In the genomic region with DNA sequence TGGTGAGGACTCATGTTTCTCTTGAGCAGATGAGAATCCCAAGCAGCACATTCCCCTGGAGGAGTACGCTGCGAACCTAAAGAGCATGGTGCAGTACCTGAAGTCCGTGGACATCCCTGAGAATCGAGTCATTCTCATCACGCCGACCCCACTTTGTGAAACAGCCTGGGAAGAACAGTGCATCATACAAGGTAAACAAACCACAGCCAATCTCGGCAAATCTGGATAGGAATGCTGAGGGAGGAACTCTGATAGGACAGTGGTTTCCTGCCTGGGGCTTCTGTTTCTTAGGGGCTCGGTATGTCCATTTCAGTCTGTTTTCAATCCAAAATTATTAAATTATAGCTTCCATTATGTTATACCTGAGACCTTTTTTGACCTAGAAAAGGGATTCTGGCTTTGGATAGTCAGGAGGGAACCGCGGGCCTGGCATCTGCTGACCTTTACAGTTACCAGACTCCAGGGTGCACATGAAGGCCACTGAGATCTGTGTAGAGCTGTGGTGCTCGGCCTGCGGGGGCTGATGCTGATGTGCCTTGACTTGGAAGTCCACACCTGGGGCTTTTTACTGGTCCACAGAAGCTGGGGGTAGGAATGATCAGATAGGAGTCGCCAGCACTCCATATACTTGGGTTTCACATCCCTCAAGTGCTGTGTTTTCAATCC, we compare ENCODE assay signal across 19 cellular contexts. TPM values are rescaled to one million over a fixed set of nuclear protein-coding genes. Genes with fewer than 3 reads are reported as not detected.
DNase-seq lines count a peak whose midpoint lies in the region; ATAC-seq, FAIRE-seq and TF ChIP-seq lines count a peak whose summit lies in the region.
"Had no signal": no experiment of that assay in that cellular context is flagged by ENCODE, and none has a peak within 500 bp of the region (broad histone marks: within the 10 kb centered on the region; RNA-seq: fewer than 3 reads in every experiment).

No MANE protein-coding gene starts in this region.

- H3K27me3 ChIP-seq in CD4-positive, alpha-beta T cell (ENCODE audit: control insufficient read depth, insufficient read depth, low read length): no peaks in the 10 kb centered on the region
- H3K27me3 ChIP-seq in K562 (ENCODE audit: control insufficient read depth in 2 of 2, insufficient read depth in 2 of 2, low read length in 2 of 2) (no peaks in the 10 kb centered on the region), mesenchymal stem cell (ENCODE audit: control insufficient read depth in 1 of 2, insufficient read depth in 1 of 2, low read length in 2 of 2) (no peaks in the 10 kb centered on the region), thyroid gland (no peaks in the 10 kb centered on the region), upper lobe of left lung (no peaks in the 10 kb centered on the region)
- H3K27me3 ChIP-seq: ascending aorta, pancreas had no signal

- in situ Hi-C loops in K562 (cut with MboI): no loop called here

- TF ChIP-seq CTCF in CD4-positive, alpha-beta T cell (IDR thresholded peaks at IDR 0.05): no peak
- TF ChIP-seq CTCF in K562 (IDR thresholded peaks at IDR 0.05 in 2 of 3, conservative IDR thresholded peaks at IDR 0.05 in 1 of 3; ENCODE audit: insufficient read depth in 2 of 3, low read depth in 1 of 3, low read length in 3 of 3) (no peak), thyroid gland (IDR thresholded peaks at IDR 0.05) (no peak), upper lobe of left lung (IDR thresholded peaks at IDR 0.05) (no peak)

- H4K8ac ChIP-seq in mesenchymal stem cell (ENCODE audit: low read length): peak overlapping the region; percentile 7

- H2AK5ac ChIP-seq in mesenchymal stem cell (ENCODE audit: low read length, severe bottlenecking): no peak overlapping the region

- WGBS in K562 (ENCODE audit: insufficient coverage, low coverage, missing lambda C conversion rate): 80% methylated on average over 13 of the region's 13 CpGs
- 80% methylated on average over 9 of the region's 13 CpGs for WGBS in mesenchymal stem cell
- 73 to 87% methylated on average over 13 of the region's 13 CpGs for WGBS in thyroid gland, 2 donors
- 64 to 82% methylated on average over 9 to 13 of the region's 13 CpGs for WGBS in upper lobe of left lung, 2 donors

- H3K9me3 Mint-ChIP-seq in CD4-positive, alpha-beta T cell: no peaks in the 10 kb centered on the region
- no peaks in the 10 kb centered on the region for H3K9me3 Mint-ChIP-seq in T-cell
- H3K9me3 Mint-ChIP-seq: T-helper 2 cell treated with Interferon-gamma antibody and Interleukin-4, amounts not matched to agents 5 μg/mL and 100 μg/mL, for 36 hours had no signal

- H3K27me3 Mint-ChIP-seq in CD4-positive, alpha-beta T cell: no peaks in the 10 kb centered on the region
- H3K27me3 Mint-ChIP-seq in T-cell: no peaks in the 10 kb centered on the region

- H3K36me3 Mint-ChIP-seq in CD4-positive, alpha-beta T cell (ENCODE audit: low read depth): peaks cover 93% of the 10 kb centered on the region
- peaks cover 52% of the 10 kb centered on the region for H3K36me3 Mint-ChIP-seq in T-cell

- peak overlapping the region; percentile 36 for H2BK15ac ChIP-seq in mesenchymal stem cell (ENCODE audit: low read depth, poor library complexity, severe bottlenecking)

- H3K4me2 ChIP-seq in K562 (ENCODE audit: insufficient read depth, low read length) (no peak overlapping the region), mesenchymal stem cell (ENCODE audit: low read length, poor library complexity, severe bottlenecking) (no peak overlapping the region)

- H2BK12ac ChIP-seq in mesenchymal stem cell (ENCODE audit: low read length in 2 of 2): no peak overlapping the region

- TF ChIP-seq POLR2A in K562 (conservative IDR thresholded peaks at IDR 0.05): no peak
- no peak for TF ChIP-seq POLR2A in thyroid gland (IDR thresholded peaks at IDR 0.05)
- no peak for TF ChIP-seq POLR2A in upper lobe of left lung (IDR thresholded peaks at IDR 0.05)

- no peaks in the 10 kb centered on the region for H3K9me1 ChIP-seq in K562 (ENCODE audit: control insufficient read depth, insufficient read depth, low read length)

- H3K18ac ChIP-seq in mesenchymal stem cell (ENCODE audit: low read depth in 1 of 2, low read length in 2 of 2): peak overlapping the region in 1 of 2 experiments; percentile 28

- no peak for DNase-seq in CD4-positive, alpha-beta T cell
- DNase-seq in M059J (ENCODE audit: low read depth) (peak; percentile 52), K562 (ENCODE audit: extremely low read depth in 1 of 4, low spot score in 3 of 4) (no peak), mesenchymal stem cell (peak; percentile 64), thyroid gland (no peak), T-cell (no peak), upper lobe of left lung (no peak)
- DNase-seq: activated CD4-positive, alpha-beta T cell treated with anti-CD3 and anti-CD28 coated beads, Interleukin-2, amount 50 U/mL, for 1 hour; DMS 273 treated with DMSO at 0.1 percent for 48 hours; midbrain; NCI-H146; NCI-H446 treated with DMSO at 0.1 percent for 48 hours; pancreas had no signal

- H3K36me3 ChIP-seq in K562 (ENCODE audit: control insufficient read depth, insufficient read depth, low read length): peaks cover 20% of the 10 kb centered on the region; the same call in 2 of the 3 replicates
- H3K36me3 ChIP-seq in mesenchymal stem cell (ENCODE audit: control insufficient read depth in 1 of 2, insufficient read depth in 2 of 2, low read depth in 1 of 2, low read length in 2 of 2): peaks cover 36 to 90% of the 10 kb centered on the region in 2 experiments
- H3K36me3 ChIP-seq in thyroid gland: peaks cover 56 to 61% of the 10 kb centered on the region in 2 donors
- peaks cover 41 to 83% (median 58%) of the 10 kb centered on the region in 4 donors for H3K36me3 ChIP-seq in upper lobe of left lung

- POLR2A ChIA-PET in CD4-positive, alpha-beta T cell (lab: Charles Lee): no interaction called here
- POLR2A ChIA-PET in K562 (lab: Yijun Ruan, JAX): interaction anchor here (0.6 to 3.9 kb wide), 3 partner anchors 11 to 36 kb away, joined by 3 to 13 read pairs (median 10); no protein-coding TSS in a partner anchor
- POLR2A ChIA-PET in T-cell (lab: Charles Lee): interaction anchor here (0.6 to 0.7 kb wide), 3 partner anchors 12 to 163 kb away, joined by 3 to 7 read pairs (median 3); no protein-coding TSS in a partner anchor

- no peak overlapping the region for H3K4ac ChIP-seq in mesenchymal stem cell (ENCODE audit: low read depth in 1 of 2, low read length in 2 of 2)

- no peaks in the 10 kb centered on the region for H3K9me3 ChIP-seq in CD4-positive, alpha-beta T cell (ENCODE audit: control insufficient read depth, low read length)
- H3K9me3 ChIP-seq in K562 (replicated peaks; ENCODE audit: control insufficient read depth, insufficient read depth, low read depth, low read length) (no peaks in the 10 kb centered on the region), mesenchymal stem cell (ENCODE audit: control insufficient read depth, low read length) (no peaks in the 10 kb centered on the region), thyroid gland (no peaks in the 10 kb centered on the region), upper lobe of left lung (no peaks in the 10 kb centered on the region)
- H3K9me3 ChIP-seq: ascending aorta, pancreas had no signal

- no TSS peak for BruUV-seq in K562 (replicated peaks; lab: Mats Ljungman, UMichigan)

- no peak overlapping the region for H3K14ac ChIP-seq in mesenchymal stem cell (ENCODE audit: low read length in 2 of 2)

- no peak overlapping the region for H3K23ac ChIP-seq in mesenchymal stem cell (ENCODE audit: low read length in 2 of 2)

- no peak overlapping the region for H3K27ac ChIP-seq in CD4-positive, alpha-beta T cell (ENCODE audit: low read depth, low read length)
- H3K27ac ChIP-seq in K562 (ENCODE audit: extremely low read depth, low read depth, low read length) (no peak overlapping the region), mesenchymal stem cell (ENCODE audit: low read length, poor library complexity, severe bottlenecking) (no peak overlapping the region), thyroid gland (no peak overlapping the region), upper lobe of left lung (no peak overlapping the region)
- H3K27ac ChIP-seq: ascending aorta, pancreas, skin epidermis had no signal

- H3K4me3 ChIP-seq in K562 (no peak overlapping the region), mesenchymal stem cell (ENCODE audit: insufficient read depth in 1 of 2, low read depth in 1 of 2, low read length in 2 of 2) (no peak overlapping the region), thyroid gland (replicated peaks in 1 of 3) (no peak overlapping the region), upper lobe of left lung (no peak overlapping the region)
- H3K4me3 ChIP-seq: ascending aorta, pancreas, skin epidermis had no signal

- TF ChIP-seq EP300 in K562 (IDR thresholded peaks at IDR 0.05; ENCODE audit: low read length) (no peak), upper lobe of left lung (IDR thresholded peaks at IDR 0.05) (no peak)

- H3K9ac ChIP-seq in K562 (ENCODE audit: insufficient read depth in 1 of 2, low read depth in 2 of 2, low read length in 2 of 2) (no peak overlapping the region), mesenchymal stem cell (ENCODE audit: low read length) (no peak overlapping the region)

- no peak for ATAC-seq in CD4-positive, alpha-beta T cell (ENCODE audit: poor library complexity)
- no peak for ATAC-seq in K562
- ATAC-seq in T-cell (replicated peaks in 1 of 4): no peak
- no peak for ATAC-seq in upper lobe of left lung (ENCODE audit: low FRiP score in 2 of 2)
- no peak for ATAC-seq in GM21423 (IDR thresholded peaks at IDR 0.05; ENCODE audit: unreplicated experiment)
- ATAC-seq: HCT116, Panc1, pancreas had no signal

- no peak for FAIRE-seq in K562 (lab: Jason Lieb, UNC)
- FAIRE-seq: pancreas had no signal

- no peaks in the 10 kb centered on the region for H4K20me1 ChIP-seq in K562 (replicated peaks; ENCODE audit: control insufficient read depth, insufficient read depth, low read length)

- H3K4me3 Mint-ChIP-seq in CD4-positive, alpha-beta T cell: no peak overlapping the region
- no peak overlapping the region for H3K4me3 Mint-ChIP-seq in T-cell
- H3K4me3 Mint-ChIP-seq: T-helper 2 cell treated with Interferon-gamma antibody and Interleukin-4, amounts not matched to agents 5 μg/mL and 100 μg/mL, for 36 hours had no signal

- H3K27ac Mint-ChIP-seq in CD4-positive, alpha-beta T cell: peak overlapping the region; percentile 36
- peak overlapping the region in 1 of 2 donors; percentile 52 for H3K27ac Mint-ChIP-seq in T-cell
- H3K27ac Mint-ChIP-seq: T-helper 2 cell treated with Interferon-gamma antibody and Interleukin-4, amounts not matched to agents 5 μg/mL and 100 μg/mL, for 36 hours had no signal

- no peaks in the 10 kb centered on the region for H3K79me2 ChIP-seq in K562 (ENCODE audit: control insufficient read depth, insufficient read depth, low read length)

- CTCF ChIA-PET in CD4-positive, alpha-beta T cell (lab: Charles Lee): no interaction called here
- CTCF ChIA-PET in K562 (lab: Yijun Ruan, JAX; ENCODE audit: low intra/inter-chr PET ratio): no interaction called here
- CTCF ChIA-PET in T-cell (lab: Charles Lee): no interaction called here

- H3K79me1 ChIP-seq in mesenchymal stem cell (replicated peaks; ENCODE audit: low read length, poor library complexity, severe bottlenecking): peaks cover 4% of the 10 kb centered on the region

- H3K4me1 Mint-ChIP-seq in CD4-positive, alpha-beta T cell (ENCODE audit: low read depth): peaks cover 44% of the 10 kb centered on the region
- peaks cover 29 to 38% (median 38%) of the 10 kb centered on the region in 3 donors for H3K4me1 Mint-ChIP-seq in T-cell

- H2AFZ ChIP-seq in K562 (ENCODE audit: low read depth, low read length) (no peak overlapping the region), mesenchymal stem cell (ENCODE audit: low read depth, low read length) (no peak overlapping the region)

- H3K4me1 ChIP-seq in K562 (replicated peaks in 1 of 2; ENCODE audit: control insufficient read depth in 2 of 2, insufficient read depth in 2 of 2, low read length in 2 of 2) (no peaks in the 10 kb centered on the region), mesenchymal stem cell (ENCODE audit: control insufficient read depth, insufficient read depth, low read depth, low read length) (peaks cover 2% of the 10 kb centered on the region), thyroid gland (peaks cover 0 to 1% of the 10 kb centered on the region in 2 donors), upper lobe of left lung (peaks cover 0 to 8% (median 3%) of the 10 kb centered on the region in 4 donors)
- H3K4me1 ChIP-seq: pancreas had no signal

- TF ChIP-seq RAD21 in K562 (CRISPR knock-in tag; conservative IDR thresholded peaks at IDR 0.05 in 1 of 2, IDR thresholded peaks at IDR 0.05 in 1 of 2): no peak

- intact Hi-C loops in CD4-positive, alpha-beta T cell (cut with DNase I, micrococcal nuclease): no loop called here
- intact Hi-C loops in K562 (cut with micrococcal nuclease) (loop anchor here (10.0 kb wide), 1 partner anchor 293 kb away; no protein-coding TSS in a partner anchor), thyroid gland (cut with DNase I) (no loop called here)

- no peak overlapping the region for H4K91ac ChIP-seq in mesenchymal stem cell (ENCODE audit: low read length)

- no peak overlapping the region for H2BK5ac ChIP-seq in mesenchymal stem cell (ENCODE audit: low read depth, low read length, poor library complexity, severe bottlenecking)

- H2BK120ac ChIP-seq in mesenchymal stem cell (ENCODE audit: low read depth, low read length): no peak overlapping the region

RNA-seq across cellular contexts. Expression of gene IAH1, which starts 7.0 kb away (rescaled TPM):
- 10 to 100 TPM; 54.8 to 57.3 TPM for total RNA-seq in CD4-positive, alpha-beta T cell
- total RNA-seq in M059J (2014; rRNA removed; shearing (Covaris generic)): 46.9 and 62.4 TPM in 2 replicates
- 0.39 TPM in 1 of 2 replicates, not detected in the other for total RNA-seq in K562 (2011; cell fraction: chromatin; rRNA removed; ENCODE audit: low replicate concordance)
- not detected in 2 replicates for total RNA-seq in K562 (2011; cell fraction: nucleolus; rRNA removed)
- total RNA-seq in K562 (2011; cell fraction: nucleoplasm; rRNA removed): not detected in 2 replicates
- total RNA-seq in K562 (2014; rRNA removed) (0.50 TPM in 1 of 2 replicates, not detected in the other), K562 (2014; rRNA removed; fragmentation: Illumina TruSeq; extraction: Trizol) (0.15 TPM in 1 of 2 replicates, not detected in the other), K562 (2015; rRNA removed; fragmentation: Illumina TruSeq; extraction: Trizol) (not detected in 2 replicates), K562 (2021) (0.13 and 0.22 TPM in 2 replicates), thyroid gland (10 to 100 TPM; 50.3 to 83.7 (median 62.5) TPM), T-cell (10 to 100 TPM; 44.9 to 54.8 (median 51.9) TPM), upper lobe of left lung (10 to 100 TPM; 16.1 to 46.1 (median 39.3) TPM)
- polyA plus RNA-seq in K562 (2011; rRNA removed) (not detected in 2 replicates), K562 (2014; fragmentation: Illumina TruSeq; extraction: Trizol) (not detected in 2 replicates), K562 (2014; fragmentation: Nextera tagmentation; extraction: Ambion mirVana) (10 to 100 TPM; 13.0 to 19.3 TPM), K562 (2014; rRNA removed) (0.04 TPM in 2 replicates)
- polyA plus RNA-seq in K562 (2011; cell fraction: cytosol; rRNA removed): not detected in 2 replicates
- polyA plus RNA-seq in K562 (2011; cell fraction: nucleus; rRNA removed): not detected in 2 replicates
- polyA plus RNA-seq in K562 (2012): 0.40 and 0.66 TPM in 2 replicates
- not detected in 2 replicates for polyA minus RNA-seq in K562 (2011; rRNA and poly(A)+ RNA removed)
- polyA minus RNA-seq in K562 (2011; cell fraction: cytosol; rRNA and poly(A)+ RNA removed): not detected in 2 replicates
- 0.13 and 0.67 TPM in 2 replicates for polyA minus RNA-seq in K562 (2011; cell fraction: nucleus; rRNA and poly(A)+ RNA removed)
- not detected for polyA plus RNA-seq in mesenchymal stem cell (2013, experiment 1 of 2)
- not detected for polyA plus RNA-seq in mesenchymal stem cell (2013, experiment 2 of 2)

RNA-seq across cellular contexts. Expression of gene CPSF3, which starts 57.9 kb away (rescaled TPM):
- 10 to 100 TPM; 13.2 to 13.8 TPM for total RNA-seq in CD4-positive, alpha-beta T cell
- total RNA-seq in M059J (2014; rRNA removed; shearing (Covaris generic)): 75.3 and 79.0 TPM in 2 replicates
- total RNA-seq in K562 (2011; cell fraction: chromatin; rRNA removed; ENCODE audit: low replicate concordance): 41.0 and 77.7 TPM in 2 replicates
- 20.5 and 21.1 TPM in 2 replicates for total RNA-seq in K562 (2011; cell fraction: nucleolus; rRNA removed)
- total RNA-seq in K562 (2011; cell fraction: nucleoplasm; rRNA removed): 28.6 and 37.0 TPM in 2 replicates
- total RNA-seq in K562 (2014; rRNA removed): 59.8 and 79.0 TPM in 2 replicates
- 117 and 123 TPM in 2 replicates for total RNA-seq in K562 (2014; rRNA removed; fragmentation: Illumina TruSeq; extraction: Trizol)
- total RNA-seq in K562 (2015; rRNA removed; fragmentation: Illumina TruSeq; extraction: Trizol): 115 and 121 TPM in 2 replicates
- total RNA-seq in K562 (2021): 77.2 and 80.7 TPM in 2 replicates
- 44.1 and 59.3 TPM in 2 replicates for polyA plus RNA-seq in K562 (2011; rRNA removed)
- polyA plus RNA-seq in K562 (2011; cell fraction: cytosol; rRNA removed): 14.8 and 36.5 TPM in 2 replicates
- 41.1 and 55.6 TPM in 2 replicates for polyA plus RNA-seq in K562 (2011; cell fraction: nucleus; rRNA removed)
- polyA plus RNA-seq in K562 (2012): 81.0 and 95.1 TPM in 2 replicates
- polyA plus RNA-seq in K562 (2014; fragmentation: Illumina TruSeq; extraction: Trizol): 94.5 and 105 TPM in 2 replicates
- 100 to 1,000 TPM in 1 of 2 experiments, 10 to 100 TPM in 1; 98.4 to 151 TPM for polyA plus RNA-seq in K562 (2014; fragmentation: Nextera tagmentation; extraction: Ambion mirVana)
- 54.2 and 55.0 TPM in 2 replicates for polyA plus RNA-seq in K562 (2014; rRNA removed)
- polyA minus RNA-seq in K562 (2011; rRNA and poly(A)+ RNA removed): 93.3 and 95.1 TPM in 2 replicates
- polyA minus RNA-seq in K562 (2011; cell fraction: cytosol; rRNA and poly(A)+ RNA removed): 47.0 and 49.4 TPM in 2 replicates
- polyA minus RNA-seq in K562 (2011; cell fraction: nucleus; rRNA and poly(A)+ RNA removed): 28.9 and 47.3 TPM in 2 replicates
- polyA plus RNA-seq in mesenchymal stem cell (2013, experiment 1 of 2): 26.5 TPM
- polyA plus RNA-seq in mesenchymal stem cell (2013, experiment 2 of 2): 27.3 TPM
- total RNA-seq in thyroid gland: 10 to 100 TPM; 21.7 to 33.6 (median 29.1) TPM
- total RNA-seq in T-cell: 10 to 100 TPM; 16.0 to 25.1 (median 21.3) TPM
- total RNA-seq in upper lobe of left lung: 10 to 100 TPM; 11.3 to 41.0 (median 22.5) TPM

RNA-seq across cellular contexts. Expression of gene ITGB1BP1, which starts 58.1 kb away (rescaled TPM):
- 10 to 100 TPM; 24.4 to 25.0 TPM for total RNA-seq in CD4-positive, alpha-beta T cell
- total RNA-seq in M059J (2014; rRNA removed; shearing (Covaris generic)): 34.3 and 55.3 TPM in 2 replicates
- 25.1 and 41.2 TPM in 2 replicates for total RNA-seq in K562 (2011; cell fraction: chromatin; rRNA removed; ENCODE audit: low replicate concordance)
- 12.7 and 15.7 TPM in 2 replicates for total RNA-seq in K562 (2011; cell fraction: nucleolus; rRNA removed)
- total RNA-seq in K562 (2011; cell fraction: nucleoplasm; rRNA removed): 28.8 TPM in 2 replicates
- total RNA-seq in K562 (2014; rRNA removed): 45.6 and 49.9 TPM in 2 replicates
- 45.7 and 56.2 TPM in 2 replicates for total RNA-seq in K562 (2014; rRNA removed; fragmentation: Illumina TruSeq; extraction: Trizol)
- total RNA-seq in K562 (2015; rRNA removed; fragmentation: Illumina TruSeq; extraction: Trizol): 39.2 and 44.1 TPM in 2 replicates
- 94.3 and 99.4 TPM in 2 replicates for total RNA-seq in K562 (2021)
- 64.0 and 95.3 TPM in 2 replicates for polyA plus RNA-seq in K562 (2011; rRNA removed)
- polyA plus RNA-seq in K562 (2011; cell fraction: cytosol; rRNA removed): 35.4 and 40.8 TPM in 2 replicates
- 28.1 and 35.0 TPM in 2 replicates for polyA plus RNA-seq in K562 (2011; cell fraction: nucleus; rRNA removed)
- polyA plus RNA-seq in K562 (2012): 51.3 and 95.2 TPM in 2 replicates
- 55.2 and 59.8 TPM in 2 replicates for polyA plus RNA-seq in K562 (2014; fragmentation: Illumina TruSeq; extraction: Trizol)
- polyA plus RNA-seq in K562 (2014; fragmentation: Nextera tagmentation; extraction: Ambion mirVana): 10 to 100 TPM; 37.8 to 50.4 TPM
- polyA plus RNA-seq in K562 (2014; rRNA removed): 66.3 and 72.1 TPM in 2 replicates
- polyA minus RNA-seq in K562 (2011; rRNA and poly(A)+ RNA removed): 27.7 and 38.9 TPM in 2 replicates
- 12.0 and 16.9 TPM in 2 replicates for polyA minus RNA-seq in K562 (2011; cell fraction: cytosol; rRNA and poly(A)+ RNA removed)
- 7.1 and 12.2 TPM in 2 replicates for polyA minus RNA-seq in K562 (2011; cell fraction: nucleus; rRNA and poly(A)+ RNA removed)
- polyA plus RNA-seq in mesenchymal stem cell (2013, experiment 1 of 2): 138 TPM
- 132 TPM for polyA plus RNA-seq in mesenchymal stem cell (2013, experiment 2 of 2)
- 10 to 100 TPM; 39.4 to 73.4 (median 45.8) TPM for total RNA-seq in thyroid gland
- total RNA-seq in T-cell: 10 to 100 TPM; 46.5 to 76.7 (median 69.0) TPM
- 10 to 100 TPM; 25.1 to 87.2 (median 39.1) TPM for total RNA-seq in upper lobe of left lung

Comparison
In these comparisons a context has a peak if more than half of its experiments do, and no peak if none do; other contexts are left out.
1. DNase-seq: peak in M059J (single experiment) and mesenchymal stem cell (single experiment); none in CD4-positive, alpha-beta T cell (0 of 10), K562 (0 of 4), thyroid gland (0 of 2), T-cell (0 of 34) and upper lobe of left lung (0 of 2).
2. RNA of gene IAH1, which starts 7.0 kb away (total RNA-seq): 50.3 to 83.7 TPM in thyroid gland, 54.8 to 57.3 TPM in CD4-positive, alpha-beta T cell, 44.9 to 54.8 TPM in T-cell, 46.9 to 62.4 TPM in M059J and 16.1 to 46.1 TPM in upper lobe of left lung; 0.13 to 0.50 TPM in K562; every median in the first group is over 10 times any median in the second.